Comparison of ENCODE assay signal across 8 cellular contexts in genomic region chr1:192610114-192610958, GRCh38. TPM values are rescaled to one million over a fixed set of nuclear protein-coding genes. Genes with fewer than 3 reads are reported as not detected.
A peak's percentile ranks its signal among the peaks of the same experiment; 100 is the strongest.
DNase-seq lines count a peak whose midpoint lies in the region; ATAC-seq and TF ChIP-seq lines count a peak whose summit lies in the region.

No MANE protein-coding gene starts in this region.

- no TSS peak for BruUV-seq in HCT116 (replicated peaks; lab: Mats Ljungman, UMichigan)

- H3K9me3 ChIP-seq in HCT116 (ENCODE audit: control insufficient read depth in 1 of 2, insufficient read depth in 1 of 2, low read depth in 1 of 2, low read length in 2 of 2): no peaks in the 10 kb centered on the region

- no peak overlapping the region for H3K27ac ChIP-seq in HCT116 (ENCODE audit: low read depth, low read length)

- POLR2A ChIA-PET in HCT116 (lab: Charles Lee): interaction anchor here (1.6 kb wide), 1 partner anchor 136 kb away, joined by 4 read pairs; no protein-coding TSS in a partner anchor

- CTCF ChIA-PET in HCT116 (lab: Charles Lee): interaction anchor here (0.7 to 3.2 kb wide), 6 partner anchors 10 to 409 kb away, joined by 3 to 42 read pairs (median 4); no protein-coding TSS in a partner anchor

- no peak for TF ChIP-seq POLR2A in HCT116 (IDR thresholded peaks at IDR 0.05; ENCODE audit: borderline replicate concordance, extremely low read depth, insufficient read depth, insufficient read length)

- no peaks in the 10 kb centered on the region for H3K36me3 ChIP-seq in HCT116 (ENCODE audit: control insufficient read depth in 1 of 2, insufficient read depth in 2 of 2, low read length in 2 of 2)

- no peaks in the 10 kb centered on the region for H3K9me2 ChIP-seq in HCT116 (ENCODE audit: insufficient read depth)

- H3K79me2 ChIP-seq in HCT116 (ENCODE audit: insufficient read depth, low read length): no peaks in the 10 kb centered on the region

- TF ChIP-seq RAD21 in HCT116 (IDR thresholded peaks at IDR 0.05; ENCODE audit: low read depth): peak; percentile 68

- no peaks in the 10 kb centered on the region for H4K20me1 ChIP-seq in HCT116 (ENCODE audit: insufficient read depth)

- peak overlapping the region; percentile 2 for H2AFZ ChIP-seq in HCT116 (ENCODE audit: low read depth, low read length, poor library complexity, severe bottlenecking)

- peak; percentile 35 for DNase-seq in AG09319 (ENCODE audit: extremely low read depth, low read depth)
- DNase-seq in HCT116 (ENCODE audit: low read depth, low spot score): peak; percentile 15
- peak; percentile 31 for DNase-seq in SKM-1 treated with dmso at 0.1 percent for 144 hours (lab: John Stamatoyannopoulos, UW; ENCODE audit: unreplicated experiment)
- DNase-seq in glomerular visceral epithelial cell (ENCODE audit: extremely low spot score): peak; percentile 15
- no peak for DNase-seq in stimulated activated CD4-positive, alpha-beta T cell treated with anti-CD3 and anti-CD28 coated beads, Interleukin-4, amount 100 ng/mL, for 24 hours
- DNase-seq in retina: no peak
- DNase-seq in NCI-H2029 (lab: John Stamatoyannopoulos, UW): no peak

- H3K4me1 ChIP-seq in HCT116 (ENCODE audit: control insufficient read depth in 1 of 2, insufficient read depth in 2 of 2, low read length in 2 of 2): peaks cover 0 to 4% of the 10 kb centered on the region in 2 experiments; a peak in 1 of 4 replicates

- RAD21 ChIA-PET in HCT116 (lab: Charles Lee; ENCODE audit: low non-redundant PET in 1 of 2, low total read pairs in 2 of 2, uncharacterized antibody in 2 of 2, unreplicated experiment in 2 of 2): interaction anchor here (0.6 to 2.0 kb wide), 4 partner anchors 133 to 447 kb away, joined by 3 to 11 read pairs (median 4); no protein-coding TSS in a partner anchor

- H3K9ac ChIP-seq in HCT116 (ENCODE audit: low read length): no peak overlapping the region

- no peak overlapping the region for H3K4me3 ChIP-seq in HCT116 (replicated peaks in 1 of 2; ENCODE audit: low read depth in 1 of 2, low read length in 2 of 2)

- ATAC-seq in HCT116 (no peak), GM19463 (IDR thresholded peaks at IDR 0.05; ENCODE audit: unreplicated experiment) (no peak)

- no peaks in the 10 kb centered on the region for H3K27me3 ChIP-seq in HCT116 (ENCODE audit: insufficient read depth, low read length)

- intact Hi-C loops in HCT116 (cut with micrococcal nuclease): loop anchor here (1.0 to 10.0 kb wide), 2 partner anchors 133 to 414 kb away; no protein-coding TSS in a partner anchor

- H3K4me2 ChIP-seq in HCT116 (ENCODE audit: low read length): no peak overlapping the region

- peak; percentile 45 for TF ChIP-seq CTCF in AG09319 (IDR thresholded peaks at IDR 0.05; ENCODE audit: low read depth, low read length)
- peak; percentile 32 to 67 (median 36); a peak in 3 of 6 replicates for TF ChIP-seq CTCF in HCT116 (IDR thresholded peaks at IDR 0.05 in 2 of 3, conservative IDR thresholded peaks at IDR 0.05 in 1 of 3; ENCODE audit: borderline replicate concordance in 1 of 3, insufficient read depth in 1 of 3, low read depth in 2 of 3, low read length in 2 of 3)

TF ChIP-seq in HCT116, 20 proteins besides CTCF, POLR2A, EP300 and RAD21:
- peak; percentile 62 for TF ChIP-seq CEBPB (IDR thresholded peaks at IDR 0.05; ENCODE audit: low read depth)
- no peak for TF ChIP-seq ZNF274 (IDR thresholded peaks at IDR 0.05; ENCODE audit: low read depth, low read length)
TF ChIP-seq in HCT116: peak in this region for 1.

RNA-seq across cellular contexts. Expression of gene RGS13, which starts 25.6 kb away (rescaled TPM):
- total RNA-seq in HCT116 (2021; ENCODE audit: unreplicated experiment): not detected
- not detected in 2 replicates for polyA plus RNA-seq in HCT116 (2012)

RNA-seq across cellular contexts. Expression of gene RGS1, which starts 34.8 kb away (rescaled TPM):
- total RNA-seq in HCT116 (2021; ENCODE audit: unreplicated experiment): not detected
- not detected in 2 replicates for polyA plus RNA-seq in HCT116 (2012)

Comparison
In these comparisons a context has a peak if more than half of its experiments do, and no peak if none do; other contexts are left out.
1. DNase-seq: peak in AG09319 (single experiment), HCT116 (single experiment), SKM-1 treated with dmso at 0.1 percent for 144 hours (single experiment) and glomerular visceral epithelial cell (single experiment); none in stimulated activated CD4-positive, alpha-beta T cell treated with anti-CD3 and anti-CD28 coated beads, Interleukin-4, amount 100 ng/mL, for 24 hours (single experiment), retina (single experiment) and NCI-H2029 (single experiment).